In the genomic region with DNA sequence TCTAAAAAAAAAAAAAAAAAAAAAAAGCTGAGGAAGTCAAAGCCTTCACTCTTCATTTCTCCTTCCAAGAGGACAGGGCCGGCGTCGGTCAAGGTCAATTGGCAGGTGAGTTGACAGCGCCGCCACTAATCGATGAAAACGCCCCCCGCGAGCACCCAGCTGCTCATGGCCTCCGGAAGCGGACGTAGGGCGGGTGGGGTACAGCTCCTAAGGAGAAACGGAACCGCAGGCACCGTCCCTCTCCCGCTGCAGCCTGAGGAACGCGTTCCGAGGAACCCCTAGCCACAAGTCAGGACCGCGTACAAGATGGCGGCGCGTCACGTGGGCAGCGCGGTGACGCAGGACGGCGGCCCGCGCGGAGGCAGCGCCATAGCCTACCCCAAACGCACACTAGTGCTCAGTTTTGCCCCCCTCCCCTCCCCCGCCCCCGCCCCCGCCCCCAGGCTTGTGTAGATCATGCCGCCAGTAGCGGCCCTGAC, we compare ENCODE assay signal across 1 cellular context.
A peak's percentile ranks its signal among the peaks of the same experiment; 100 is the strongest.
TF ChIP-seq lines count a peak whose summit lies in the region.

A gene (plus strand): TSS at position 465 of the 479 bp plus-strand sequence. CDS start 16,045 bp downstream, outside the sequence.

TF ChIP-seq in HepG2, 621 proteins besides CTCF, POLR2A, EP300 and RAD21 (continued from another document):
- peak; percentile 56; the same call in 1 of the 2 replicates for TF ChIP-seq SP4 (CRISPR knock-in tag; IDR thresholded peaks at IDR 0.05)
- TF ChIP-seq ZNF773 (CRISPR knock-in tag; IDR thresholded peaks at IDR 0.05; ENCODE audit: borderline replicate concordance): no peak
- TF ChIP-seq ZNF431 (CRISPR knock-in tag; IDR thresholded peaks at IDR 0.05; ENCODE audit: borderline replicate concordance, low read depth): peak; percentile 63; the same call in 1 of the 2 replicates
